ENCODE assay signal across 8 cellular contexts in the genomic region with DNA sequence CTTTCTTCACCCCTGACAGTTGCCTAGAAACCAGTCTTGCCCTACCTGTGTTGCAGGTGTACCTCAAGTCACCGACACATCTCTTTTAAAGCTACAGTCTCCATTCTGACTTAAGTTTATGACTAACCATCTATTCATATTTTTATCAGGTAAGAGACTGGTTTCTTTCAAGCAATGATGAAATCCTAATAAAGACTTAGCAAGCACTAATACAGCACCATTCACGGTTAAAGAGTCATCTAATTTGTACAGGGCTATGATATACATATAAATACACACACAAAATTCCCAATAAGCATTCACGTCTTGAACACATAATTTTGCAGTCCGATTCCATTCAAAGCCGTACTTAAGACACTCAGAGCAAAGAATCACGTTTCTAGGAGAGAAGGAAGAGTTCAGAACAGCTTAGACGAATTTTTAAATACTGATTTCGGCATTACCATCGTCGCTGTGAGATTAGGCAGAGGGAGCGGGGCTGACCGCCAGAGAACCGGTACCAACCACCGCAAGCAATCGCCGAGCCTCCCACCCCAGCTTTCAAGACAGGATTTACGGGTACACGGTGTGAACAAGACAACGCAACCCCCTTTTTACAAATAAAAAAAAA. TPM values are rescaled to one million over a fixed set of nuclear protein-coding genes. Genes with fewer than 3 reads are reported as not detected.
DNase-seq lines count a peak whose midpoint lies in the region; ATAC-seq, FAIRE-seq and TF ChIP-seq lines count a peak whose summit lies in the region.

No MANE protein-coding gene starts in this region.

- H3K36me3 Mint-ChIP-seq in GM23338 (ENCODE audit: low read depth) = peaks cover 5% of the 10 kb centered on the region; the same call in 2 of the 3 replicates
- H3K36me3 Mint-ChIP-seq in brain = no peaks in the 10 kb centered on the region
- peaks cover 24% of the 10 kb centered on the region for H3K36me3 Mint-ChIP-seq in type B pancreatic cell

- TF ChIP-seq RAD21 in A549 (conservative IDR thresholded peaks at IDR 0.05 in 1 of 2, IDR thresholded peaks at IDR 0.05 in 1 of 2) = no peak

- peaks cover 17% of the 10 kb centered on the region for H3K27me3 Mint-ChIP-seq in GM23338 (ENCODE audit: insufficient read depth, low read depth, poor library complexity)
- H3K27me3 Mint-ChIP-seq in brain = peaks cover 10% of the 10 kb centered on the region
- H3K27me3 Mint-ChIP-seq in type B pancreatic cell = peaks cover 4% of the 10 kb centered on the region

- H3K9me3 ChIP-seq in A549 = no peaks in the 10 kb centered on the region

- WGBS in A549 (ENCODE audit: missing lambda C conversion rate) = 1% methylated on average over 19 of the region's 19 CpGs
- WGBS in lower leg skin, 2 donors = 4 to 7% methylated on average over 19 of the region's 19 CpGs

- TF ChIP-seq CTCF in A549 (IDR thresholded peaks at IDR 0.05) = no peak
- TF ChIP-seq CTCF in GM23338 (conservative IDR thresholded peaks at IDR 0.05; ENCODE audit: low read depth in 2 of 2) = no peak
- no peak for TF ChIP-seq CTCF in brain (conservative IDR thresholded peaks at IDR 0.05)
- TF ChIP-seq CTCF in lower leg skin (IDR thresholded peaks at IDR 0.05) = no peak
- TF ChIP-seq CTCF in type B pancreatic cell (conservative IDR thresholded peaks at IDR 0.05) = no peak

- H2AFZ ChIP-seq in GM23338 = no peak overlapping the region

- H3K9me2 ChIP-seq in GM23338 (ENCODE audit: insufficient read depth) = no peaks in the 10 kb centered on the region

- peaks cover 40% of the 10 kb centered on the region for H4K20me1 ChIP-seq in GM23338 (replicated peaks; ENCODE audit: insufficient read depth)

- intact Hi-C loops in lower leg skin (cut with DNase I; ENCODE audit: low total_unique reads) = no loop called here

- peak overlapping the region; percentile 90 for H3K4me3 Mint-ChIP-seq in GM23338
- peak overlapping the region; percentile 87 to 95 (median 91) for H3K4me3 Mint-ChIP-seq in brain
- peak overlapping the region; percentile 90 for H3K4me3 Mint-ChIP-seq in type B pancreatic cell

- peak overlapping the region; percentile 91 for H3K4me3 ChIP-seq in A549
- peak overlapping the region; percentile 85 for H3K4me3 ChIP-seq in GM23338
- peak overlapping the region; percentile 84 for H3K4me3 ChIP-seq in lower leg skin (ENCODE audit: low read depth, poor library complexity, severe bottlenecking)

- no peaks in the 10 kb centered on the region for H3K27me3 ChIP-seq in GM23338 (ENCODE audit: insufficient read depth)

- H3K27ac ChIP-seq in A549 (peak overlapping the region; percentile 98 to 100), GM23338 (ENCODE audit: low read depth) (no peak overlapping the region)

- ATAC-seq in A549 = no peak
- no peak for ATAC-seq in GM23338
- no peak for ATAC-seq in GM21381 (IDR thresholded peaks at IDR 0.05; ENCODE audit: unreplicated experiment)
- no peak for ATAC-seq in HG02884 (IDR thresholded peaks at IDR 0.05; ENCODE audit: unreplicated experiment)

- no peak for DNase-seq in A549 (ENCODE audit: low read depth in 1 of 2, low spot score in 1 of 2)
- no peak for DNase-seq in GM23338 (ENCODE audit: low spot score)
- no peak for DNase-seq in lower leg skin (ENCODE audit: low spot score in 2 of 2)
- DNase-seq in type B pancreatic cell (ENCODE audit: extremely low spot score, unreplicated experiment) = no peak
- no peak for DNase-seq in activated CD4-positive, alpha-beta T cell treated with anti-CD3 and anti-CD28 coated beads for 4 hours

- no peak for TF ChIP-seq EP300 in A549 (IDR thresholded peaks at IDR 0.05)

- H3K9me3 Mint-ChIP-seq in GM23338 = peaks cover 4% of the 10 kb centered on the region; the same call in 1 of the 3 replicates
- no peaks in the 10 kb centered on the region for H3K9me3 Mint-ChIP-seq in brain
- H3K9me3 Mint-ChIP-seq in type B pancreatic cell = no peaks in the 10 kb centered on the region

- FAIRE-seq in A549 (lab: Jason Lieb, UNC) = no peak

- no peaks in the 10 kb centered on the region; the same call in 1 of the 2 replicates for H3F3A ChIP-seq in GM23338 (replicated peaks; ENCODE audit: low read depth)

- H3K4me1 Mint-ChIP-seq in GM23338 = peaks cover 62% of the 10 kb centered on the region
- H3K4me1 Mint-ChIP-seq in brain = peaks cover 69% of the 10 kb centered on the region
- peaks cover 63% of the 10 kb centered on the region for H3K4me1 Mint-ChIP-seq in type B pancreatic cell (ENCODE audit: unreplicated experiment)

- H3K79me2 ChIP-seq in GM23338 (replicated peaks; ENCODE audit: insufficient read depth) = peaks cover 56% of the 10 kb centered on the region

- H3K4me2 ChIP-seq in A549 (peak overlapping the region; percentile 86), GM23338 (peak overlapping the region; percentile 94)

- no peak for TF ChIP-seq POLR2A in A549 (IDR thresholded peaks at IDR 0.05; ENCODE audit: low read length)
- TF ChIP-seq POLR2A in lower leg skin (IDR thresholded peaks at IDR 0.05) = no peak

- no peaks in the 10 kb centered on the region for H3K36me3 ChIP-seq in GM23338 (ENCODE audit: insufficient read depth)

- POLR2A ChIA-PET in A549 (lab: Yijun Ruan, JAX) = interaction anchor here (0.9 to 1.6 kb wide), 3 partner anchors 8 to 47 kb away, joined by 3 to 9 read pairs (median 4); no protein-coding TSS in a partner anchor

- H3K27ac Mint-ChIP-seq in GM23338 (peak overlapping the region; percentile 88), brain (peak overlapping the region; percentile 73 to 94 (median 89)), type B pancreatic cell (peak overlapping the region; percentile 93)

- H3K4me1 ChIP-seq in A549 (peaks cover 39% of the 10 kb centered on the region), GM23338 (ENCODE audit: insufficient read depth) (peaks cover 73% of the 10 kb centered on the region)

- CTCF ChIA-PET in A549 (lab: Yijun Ruan, JAX) = interaction anchor here (1.0 to 4.2 kb wide), 5 partner anchors 10 to 291 kb away, joined by 3 to 28 read pairs (median 4); no protein-coding TSS in a partner anchor

TF ChIP-seq in A549, 52 proteins besides CTCF, POLR2A, EP300 and RAD21 (continues in another document):
- TF ChIP-seq FOXS1 (CRISPR knock-in tag; IDR thresholded peaks at IDR 0.05) = no peak

TF ChIP-seq in GM23338, 12 proteins besides CTCF, POLR2A, EP300 and RAD21 (continues in another document):
- TF ChIP-seq STAT1 (IDR thresholded peaks at IDR 0.05; ENCODE audit: unreplicated experiment) (no peak), EZH2 (IDR thresholded peaks at IDR 0.05; ENCODE audit: low read depth, unreplicated experiment) (no peak), ZNF331 (CRISPR knock-in tag; IDR thresholded peaks at IDR 0.05; ENCODE audit: low read depth) (no peak)

RNA-seq across cellular contexts. Expression of gene ERRFI1, which starts 0.9 kb away (rescaled TPM):
- 193 and 217 TPM in 2 replicates for polyA plus RNA-seq in A549 (2011; rRNA removed)
- polyA plus RNA-seq in A549 (2012; cell fraction: cytosol; rRNA removed) = 48.0 and 74.2 TPM in 2 replicates
- 61.4 and 108 TPM in 2 replicates for polyA plus RNA-seq in A549 (2012; cell fraction: nucleus; rRNA removed)
- polyA plus RNA-seq in A549 (2017; fragmentation: RNase III; extraction: RNeasy Plus Mini Kit Qiagen cat#74134 plus additional on column Dnase treatment) = 44.2 to 51.0 TPM (median 49.0 TPM) in 3 replicates
- 94.7 and 114 TPM in 2 replicates for polyA minus RNA-seq in A549 (2011; rRNA and poly(A)+ RNA removed)
- 51.3 and 59.8 TPM in 2 replicates for total RNA-seq in GM23338 (2014; rRNA removed; shearing (Covaris generic))
- 19.7 and 22.9 TPM in 2 replicates for polyA plus RNA-seq in GM23338 (2016; fragmentation: Nextera tagmentation; extraction: Ambion mirVana)
- 8.9 TPM for polyA plus RNA-seq in brain (ENCODE audit: insufficient read depth, low read depth, low replicate concordance)
- 100 to 1,000 TPM in 3 of 4 donors, 10 to 100 TPM in 1; 93.6 to 566 (median 163) TPM for total RNA-seq in lower leg skin
- total RNA-seq in type B pancreatic cell (ENCODE audit: low replicate concordance) = 83.3 and 104 TPM in 2 replicates
